ENCODE assay signal across 1 cellular context in genomic region chr11:97963528-97964331, GRCh38.
TF ChIP-seq lines count a peak whose summit lies in the region.

No MANE protein-coding gene starts in this region.

TF ChIP-seq in K562, 482 proteins besides CTCF, POLR2A, EP300 and RAD21 (continued from another document):
- TF ChIP-seq RNF219 (CRISPR knock-in tag; IDR thresholded peaks at IDR 0.05) (peak; percentile 90), ZNF146 (CRISPR knock-in tag; IDR thresholded peaks at IDR 0.05; ENCODE audit: unreplicated experiment) (no peak), XRCC5 (IDR thresholded peaks at IDR 0.05; ENCODE audit: low read depth, low read length) (0 out of 2 replicates have a peak, but pooled peaks have one; percentile 62), ARID1B (IDR thresholded peaks at IDR 0.05) (peak; percentile 98), PHTF2 (CRISPR knock-in tag; IDR thresholded peaks at IDR 0.05) (peak; percentile 90), KLF6 (CRISPR knock-in tag; IDR thresholded peaks at IDR 0.05; ENCODE audit: borderline replicate concordance) (peak; percentile 99), TCFL5 (CRISPR knock-in tag; conservative IDR thresholded peaks at IDR 0.05) (peak; percentile 97), KAT8 (IDR thresholded peaks at IDR 0.05; ENCODE audit: low read depth) (no peak), CAMTA2 (CRISPR knock-in tag; conservative IDR thresholded peaks at IDR 0.05) (peak; percentile 98), NR3C1 (CRISPR knock-in tag; IDR thresholded peaks at IDR 0.05) (no peak), HEY1 (CRISPR knock-in tag; IDR thresholded peaks at IDR 0.05; ENCODE audit: borderline replicate concordance) (peak; percentile 93), TEAD2 (tag; IDR thresholded peaks at IDR 0.05) (peak; percentile 97), NBN (IDR thresholded peaks at IDR 0.05; ENCODE audit: low read depth) (peak; percentile 85), E2F1 (CRISPR knock-in tag; IDR thresholded peaks at IDR 0.05) (no peak), ETV6 (IDR thresholded peaks at IDR 0.05; ENCODE audit: borderline replicate concordance in 1 of 2, low read depth in 2 of 2, low read length in 1 of 2) (no peak), ETV6 (CRISPR knock-in tag; IDR thresholded peaks at IDR 0.05; ENCODE audit: borderline replicate concordance) (no peak), ZNF311 (CRISPR knock-in tag; IDR thresholded peaks at IDR 0.05) (peak; percentile 100), EGR1 (conservative IDR thresholded peaks at IDR 0.05) (no peak; the same call in 1 of the 2 replicates), FOXJ2 (tag; IDR thresholded peaks at IDR 0.05) (peak; percentile 81; the same call in 1 of the 2 replicates), SAFB2 (IDR thresholded peaks at IDR 0.05; ENCODE audit: borderline replicate concordance, low read depth, low read length, severe bottlenecking) (no peak), NCOA2 (IDR thresholded peaks at IDR 0.05; ENCODE audit: partially characterized antibody in 2 of 2) (peak; percentile 34 to 56), VEZF1 (CRISPR knock-in tag; IDR thresholded peaks at IDR 0.05) (peak; percentile 97), ZNF23 (CRISPR knock-in tag; IDR thresholded peaks at IDR 0.05) (peak; percentile 91), L3MBTL2 (IDR thresholded peaks at IDR 0.05) (peak; percentile 91), ZNF347 (CRISPR knock-in tag; IDR thresholded peaks at IDR 0.05; ENCODE audit: low read depth) (peak; percentile 90), NFE2L1 (tag; IDR thresholded peaks at IDR 0.05; ENCODE audit: borderline replicate concordance, low read depth) (peak; percentile 83), ZBTB34 (CRISPR knock-in tag; IDR thresholded peaks at IDR 0.05) (peak; percentile 98), NFRKB (IDR thresholded peaks at IDR 0.05; ENCODE audit: low read depth) (peak; percentile 18), TEAD1 (CRISPR knock-in tag; IDR thresholded peaks at IDR 0.05) (peak in 1 of 2 experiments; percentile 99; a peak in 2 of 4 replicates), POLR2AphosphoS5 (IDR thresholded peaks at IDR 0.05; ENCODE audit: control insufficient read depth, insufficient read depth, low read depth, low read length) (peak; percentile 96), ATF1 (CRISPR knock-in tag; IDR thresholded peaks at IDR 0.05) (no peak), ATF1 (tag; IDR thresholded peaks at IDR 0.05) (peak; percentile 85), RUNX1 (IDR thresholded peaks at IDR 0.05; ENCODE audit: low read depth) (no peak), THAP7 (CRISPR knock-in tag; IDR thresholded peaks at IDR 0.05) (peak; percentile 76), ZFP91 (CRISPR knock-in tag; IDR thresholded peaks at IDR 0.05) (no peak), NCOA1 (IDR thresholded peaks at IDR 0.05; ENCODE audit: low read depth) (peak; percentile 88; the same call in 1 of the 2 replicates), ELF2 (CRISPR knock-in tag; IDR thresholded peaks at IDR 0.05) (peak; percentile 89), EHMT2 (IDR thresholded peaks at IDR 0.05) (peak; percentile 78; the same call in 1 of the 2 replicates), SMARCA5 (IDR thresholded peaks at IDR 0.05) (no peak), BCOR (IDR thresholded peaks at IDR 0.05) (0 out of 2 replicates have a peak, but pooled peaks have one; percentile 25), HIVEP1 (CRISPR knock-in tag; IDR thresholded peaks at IDR 0.05) (peak; percentile 98), NFXL1 (CRISPR knock-in tag; IDR thresholded peaks at IDR 0.05) (peak; percentile 95), ZFPM2 (CRISPR knock-in tag; IDR thresholded peaks at IDR 0.05) (no peak), ILK (tag; IDR thresholded peaks at IDR 0.05; ENCODE audit: borderline replicate concordance, low read depth) (peak; percentile 98), ZNF444 (CRISPR knock-in tag; IDR thresholded peaks at IDR 0.05) (peak; percentile 99), TAF15 (IDR thresholded peaks at IDR 0.05; ENCODE audit: low read depth, low read length) (no peak), ZNF274 (IDR thresholded peaks at IDR 0.05; ENCODE audit: borderline replicate concordance, low read depth, low read length) (peak; percentile 60; the same call in 1 of the 2 replicates), ZFP36 (IDR thresholded peaks at IDR 0.05; ENCODE audit: low read depth, low read length, partially characterized antibody) (no peak), TRIM24 (IDR thresholded peaks at IDR 0.05) (peak; percentile 95 to 96), FOXA3 (CRISPR knock-in tag; conservative IDR thresholded peaks at IDR 0.05 in 1 of 2, IDR thresholded peaks at IDR 0.05 in 1 of 2) (peak in 1 of 2 experiments; percentile 78; a peak in 3 of 4 replicates), GABPB2 (CRISPR knock-in tag; conservative IDR thresholded peaks at IDR 0.05) (0 out of 2 replicates have a peak, but pooled peaks have one; percentile 80), ZBTB12 (CRISPR knock-in tag; IDR thresholded peaks at IDR 0.05) (peak; percentile 95), ZNF253 (CRISPR knock-in tag; conservative IDR thresholded peaks at IDR 0.05) (peak; percentile 86; the same call in 1 of the 2 replicates), ZNF830 (CRISPR knock-in tag; IDR thresholded peaks at IDR 0.05) (peak; percentile 92; the same call in 1 of the 2 replicates)
